ENCODE assay signal across 10 cellular contexts in the genomic region with DNA sequence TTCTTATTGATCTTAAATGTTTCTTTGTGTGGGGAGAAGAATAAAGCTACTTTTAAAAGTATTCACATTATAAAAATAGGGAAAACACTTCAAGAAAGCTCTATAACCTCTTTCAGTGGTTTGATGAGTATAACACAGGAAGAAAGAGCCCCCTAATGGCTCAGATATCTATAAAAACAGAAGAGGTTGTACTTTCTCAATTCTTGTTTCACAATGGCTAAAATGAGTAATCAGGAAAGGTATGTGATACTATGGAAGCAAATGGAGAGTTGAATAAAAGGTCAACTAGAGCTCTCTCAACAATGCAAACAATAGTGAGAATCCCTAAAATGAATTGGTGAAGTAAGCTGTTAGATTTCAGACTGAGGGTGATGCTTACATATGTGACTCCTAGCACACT.
DNase-seq lines count a peak whose midpoint lies in the region; ATAC-seq lines count a peak whose summit lies in the region.
"Had no signal": no experiment of that assay in that cellular context is flagged by ENCODE, and none has a peak within 500 bp of the region (broad histone marks: within the 10 kb centered on the region; RNA-seq: fewer than 3 reads in every experiment).

No MANE protein-coding gene starts in this region.

- no peak for ATAC-seq in HG03108 (IDR thresholded peaks at IDR 0.05; ENCODE audit: unreplicated experiment)

- DNase-seq in NCI-H510A treated with DMSO at 0.1 percent for 48 hours (lab: John Stamatoyannopoulos, UW) (peak; percentile 54), NCI-H510A (lab: John Stamatoyannopoulos, UW) (no peak), NCI-H69 (lab: John Stamatoyannopoulos, UW) (peak; percentile 24), cerebellum (ENCODE audit: low spot score) (peak; percentile 43), stromal cell of bone marrow (ENCODE audit: low read depth) (peak; percentile 20), T-helper 2 cell (no peak), germinal center (ENCODE audit: low spot score) (no peak)
- DNase-seq: MG63, T-helper 1 cell had no signal

Comparison
In these comparisons a context has a peak if more than half of its experiments do, and no peak if none do; other contexts are left out.
1. DNase-seq: peak in NCI-H510A treated with DMSO at 0.1 percent for 48 hours (single experiment), NCI-H69 (single experiment), cerebellum (single experiment) and stromal cell of bone marrow (single experiment); none in NCI-H510A (single experiment), T-helper 2 cell (0 of 5) and germinal center (single experiment).